In genomic region chr6:162576009-162576408, GRCh38 we compare ENCODE assay signal across 30 cellular contexts.
"Had no signal": no experiment of that assay in that cellular context is flagged by ENCODE, and none has a peak within 500 bp of the region (broad histone marks: within the 10 kb centered on the region; RNA-seq: fewer than 3 reads in every experiment).

No MANE protein-coding gene starts in this region.

- H3K9me3 ChIP-seq: Peyer's patch had no signal

- ATAC-seq: activated CD8-positive, alpha-beta memory T cell treated with anti-CD3 and anti-CD28 coated beads, Interleukin-2, amount 10 ng/mL, durations not matched to agents 7 days and 5 days; activated naive CD8-positive, alpha-beta T cell treated with anti-CD3 and anti-CD28 coated beads, Interleukin-2, amount 50 U/mL, for 24 hours; K562; PC-3; Right ventricle myocardium inferior had no signal

- H3K4me3 ChIP-seq: K562, Peyer's patch had no signal

- H3K36me3 ChIP-seq: Peyer's patch, WERI-Rb-1 had no signal

- DNase-seq: activated CD4-positive, alpha-beta memory T cell treated with anti-CD3 and anti-CD28 coated beads, Interleukin-2, amount 10 ng/mL, durations not matched to agents 7 days and 5 days; activated CD4-positive, alpha-beta T cell treated with anti-CD3 and anti-CD28 coated beads for 1 hour; activated CD4-positive, alpha-beta T cell treated with anti-CD3 and anti-CD28 coated beads for 48 hours; activated CD4-positive, CD25-positive, alpha-beta regulatory T cell; activated CD8-positive, alpha-beta memory T cell treated with anti-CD3 and anti-CD28 coated beads for 24 hours; activated CD8-positive, alpha-beta memory T cell treated with anti-CD3 and anti-CD28 coated beads, Interleukin-2, amount 10 ng/mL, durations not matched to agents 7 days and 5 days; activated CD8-positive, alpha-beta memory T cell treated with anti-CD3 and anti-CD28 coated beads, Interleukin-2, amount 50 U/mL, for 48 hours; activated effector memory CD4-positive, alpha-beta T cell treated with Interleukin-2 at 50 U/mL for 16 hours; activated naive CD4-positive, alpha-beta T cell treated with anti-CD3 and anti-CD28 coated beads, Interleukin-2, amount 10 ng/mL, durations not matched to agents 7 days and 5 days; activated naive CD8-positive, alpha-beta T cell treated with anti-CD3 and anti-CD28 coated beads, Interleukin-2, amount 50 U/mL, for 24 hours; activated T-cell treated with anti-CD3 and anti-CD28 coated beads, Interleukin-2, amount 50 U/mL, for 48 hours; anterior cingulate cortex; central memory CD4-positive, alpha-beta T cell; NCI-H1436 treated with DMSO at 0.1 percent for 48 hours; NCI-H1694 treated with DMSO at 0.1 percent for 48 hours; NCI-H2029; NCI-H510A; NCI-H526; NCI-H748 treated with DMSO at 0.1 percent for 48 hours; NK-92 treated with Interleukin-12 subunit alpha and Interleukin-12 subunit beta, amount 100 ng/mL, for 24 hours; PC-3; Peyer's patch; RPMI8226; SW 1271; T-helper 1 cell; T-helper 2 cell; T-helper 9 cell; WERI-Rb-1 had no signal

- H3K4me1 ChIP-seq: Peyer's patch had no signal

- H3K27ac ChIP-seq: Peyer's patch, WERI-Rb-1 had no signal

- H3K27me3 ChIP-seq: Peyer's patch had no signal
